ENCODE assay signal across 1 cellular context in genomic region chr7:122143751-122144711, GRCh38.
TF ChIP-seq lines count a peak whose summit lies in the region.

TSS of gene AASS (minus strand) at chr7:122144249. CDS start at chr7:122133726, 10,523 bp downstream.

TF ChIP-seq in HepG2, 621 proteins besides CTCF, POLR2A, EP300 and RAD21 (continued from another document and continues in another):
- TF ChIP-seq, protein P1, sequence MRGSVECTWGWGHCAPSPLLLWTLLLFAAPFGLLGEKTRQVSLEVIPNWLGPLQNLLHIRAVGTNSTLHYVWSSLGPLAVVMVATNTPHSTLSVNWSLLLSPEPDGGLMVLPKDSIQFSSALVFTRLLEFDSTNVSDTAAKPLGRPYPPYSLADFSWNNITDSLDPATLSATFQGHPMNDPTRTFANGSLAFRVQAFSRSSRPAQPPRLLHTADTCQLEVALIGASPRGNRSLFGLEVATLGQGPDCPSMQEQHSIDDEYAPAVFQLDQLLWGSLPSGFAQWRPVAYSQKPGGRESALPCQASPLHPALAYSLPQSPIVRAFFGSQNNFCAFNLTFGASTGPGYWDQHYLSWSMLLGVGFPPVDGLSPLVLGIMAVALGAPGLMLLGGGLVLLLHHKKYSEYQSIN (CRISPR knock-in tag; IDR thresholded peaks at IDR 0.05; ENCODE audit: borderline replicate concordance) = no peak
- TF ChIP-seq BORCS8-MEF2B (CRISPR knock-in tag; IDR thresholded peaks at IDR 0.05) = no peak
- TF ChIP-seq FOXC1 (CRISPR knock-in tag; IDR thresholded peaks at IDR 0.05; ENCODE audit: borderline replicate concordance) = no peak
- 0 out of 2 replicates have a peak, but pooled peaks have one; percentile 10 for TF ChIP-seq ZMYM3 (CRISPR knock-in tag; IDR thresholded peaks at IDR 0.05)
- TF ChIP-seq SALL2 (CRISPR knock-in tag; IDR thresholded peaks at IDR 0.05) = no peak
- peak; percentile 91 for TF ChIP-seq RFX5 (IDR thresholded peaks at IDR 0.05; ENCODE audit: low read depth, low read length)
- no peak for TF ChIP-seq MLX (CRISPR knock-in tag; IDR thresholded peaks at IDR 0.05)
- TF ChIP-seq, protein P2, sequence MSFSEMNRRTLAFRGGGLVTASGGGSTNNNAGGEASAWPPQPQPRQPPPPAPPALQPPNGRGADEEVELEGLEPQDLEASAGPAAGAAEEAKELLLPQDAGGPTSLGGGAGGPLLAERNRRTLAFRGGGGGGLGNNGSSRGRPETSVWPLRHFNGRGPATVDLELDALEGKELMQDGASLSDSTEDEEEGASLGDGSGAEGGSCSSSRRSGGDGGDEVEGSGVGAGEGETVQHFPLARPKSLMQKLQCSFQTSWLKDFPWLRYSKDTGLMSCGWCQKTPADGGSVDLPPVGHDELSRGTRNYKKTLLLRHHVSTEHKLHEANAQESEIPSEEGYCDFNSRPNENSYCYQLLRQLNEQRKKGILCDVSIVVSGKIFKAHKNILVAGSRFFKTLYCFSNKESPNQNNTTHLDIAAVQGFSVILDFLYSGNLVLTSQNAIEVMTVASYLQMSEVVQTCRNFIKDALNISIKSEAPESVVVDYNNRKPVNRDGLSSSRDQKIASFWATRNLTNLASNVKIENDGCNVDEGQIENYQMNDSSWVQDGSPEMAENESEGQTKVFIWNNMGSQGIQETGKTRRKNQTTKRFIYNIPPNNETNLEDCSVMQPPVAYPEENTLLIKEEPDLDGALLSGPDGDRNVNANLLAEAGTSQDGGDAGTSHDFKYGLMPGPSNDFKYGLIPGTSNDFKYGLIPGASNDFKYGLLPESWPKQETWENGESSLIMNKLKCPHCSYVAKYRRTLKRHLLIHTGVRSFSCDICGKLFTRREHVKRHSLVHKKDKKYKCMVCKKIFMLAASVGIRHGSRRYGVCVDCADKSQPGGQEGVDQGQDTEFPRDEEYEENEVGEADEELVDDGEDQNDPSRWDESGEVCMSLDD (CRISPR knock-in tag; IDR thresholded peaks at IDR 0.05; ENCODE audit: borderline replicate concordance) = no peak
- no peak for TF ChIP-seq ZBTB46 (CRISPR knock-in tag; IDR thresholded peaks at IDR 0.05; ENCODE audit: borderline replicate concordance)
- TF ChIP-seq ZNF292 (CRISPR knock-in tag; IDR thresholded peaks at IDR 0.05; ENCODE audit: borderline replicate concordance, low read depth) = no peak; the same call in 1 of the 2 replicates
- no peak for TF ChIP-seq MTF1 (CRISPR knock-in tag; IDR thresholded peaks at IDR 0.05)
- no peak for TF ChIP-seq MED13 (CRISPR knock-in tag; IDR thresholded peaks at IDR 0.05)
- no peak for TF ChIP-seq ZNF746 (CRISPR knock-in tag; IDR thresholded peaks at IDR 0.05)
- peak; percentile 78 for TF ChIP-seq XRCC5 (optimal IDR thresholded peaks at IDR 0.05; ENCODE audit: low read length)
- no peak for TF ChIP-seq FOXJ3 (CRISPR knock-in tag; IDR thresholded peaks at IDR 0.05; ENCODE audit: borderline replicate concordance)
- TF ChIP-seq MAX (IDR thresholded peaks at IDR 0.05) = peak; percentile 37; the same call in 1 of the 2 replicates
- TF ChIP-seq PHB2 (IDR thresholded peaks at IDR 0.05; ENCODE audit: partially characterized antibody) = no peak
- peak; percentile 48; the same call in 1 of the 2 replicates for TF ChIP-seq ZNF205 (CRISPR knock-in tag; IDR thresholded peaks at IDR 0.05)
- TF ChIP-seq ZNF296 (CRISPR knock-in tag; conservative IDR thresholded peaks at IDR 0.05) = no peak
- TF ChIP-seq MAFG (CRISPR knock-in tag; IDR thresholded peaks at IDR 0.05) = no peak
- TF ChIP-seq, protein P3, sequence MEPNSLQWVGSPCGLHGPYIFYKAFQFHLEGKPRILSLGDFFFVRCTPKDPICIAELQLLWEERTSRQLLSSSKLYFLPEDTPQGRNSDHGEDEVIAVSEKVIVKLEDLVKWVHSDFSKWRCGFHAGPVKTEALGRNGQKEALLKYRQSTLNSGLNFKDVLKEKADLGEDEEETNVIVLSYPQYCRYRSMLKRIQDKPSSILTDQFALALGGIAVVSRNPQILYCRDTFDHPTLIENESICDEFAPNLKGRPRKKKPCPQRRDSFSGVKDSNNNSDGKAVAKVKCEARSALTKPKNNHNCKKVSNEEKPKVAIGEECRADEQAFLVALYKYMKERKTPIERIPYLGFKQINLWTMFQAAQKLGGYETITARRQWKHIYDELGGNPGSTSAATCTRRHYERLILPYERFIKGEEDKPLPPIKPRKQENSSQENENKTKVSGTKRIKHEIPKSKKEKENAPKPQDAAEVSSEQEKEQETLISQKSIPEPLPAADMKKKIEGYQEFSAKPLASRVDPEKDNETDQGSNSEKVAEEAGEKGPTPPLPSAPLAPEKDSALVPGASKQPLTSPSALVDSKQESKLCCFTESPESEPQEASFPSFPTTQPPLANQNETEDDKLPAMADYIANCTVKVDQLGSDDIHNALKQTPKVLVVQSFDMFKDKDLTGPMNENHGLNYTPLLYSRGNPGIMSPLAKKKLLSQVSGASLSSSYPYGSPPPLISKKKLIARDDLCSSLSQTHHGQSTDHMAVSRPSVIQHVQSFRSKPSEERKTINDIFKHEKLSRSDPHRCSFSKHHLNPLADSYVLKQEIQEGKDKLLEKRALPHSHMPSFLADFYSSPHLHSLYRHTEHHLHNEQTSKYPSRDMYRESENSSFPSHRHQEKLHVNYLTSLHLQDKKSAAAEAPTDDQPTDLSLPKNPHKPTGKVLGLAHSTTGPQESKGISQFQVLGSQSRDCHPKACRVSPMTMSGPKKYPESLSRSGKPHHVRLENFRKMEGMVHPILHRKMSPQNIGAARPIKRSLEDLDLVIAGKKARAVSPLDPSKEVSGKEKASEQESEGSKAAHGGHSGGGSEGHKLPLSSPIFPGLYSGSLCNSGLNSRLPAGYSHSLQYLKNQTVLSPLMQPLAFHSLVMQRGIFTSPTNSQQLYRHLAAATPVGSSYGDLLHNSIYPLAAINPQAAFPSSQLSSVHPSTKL (CRISPR knock-in tag; IDR thresholded peaks at IDR 0.05) = peak; percentile 81
- TF ChIP-seq KDM6A (CRISPR knock-in tag; IDR thresholded peaks at IDR 0.05; ENCODE audit: low read depth) = 0 out of 2 replicates have a peak, but pooled peaks have one; percentile 33
- TF ChIP-seq RBFOX2 (IDR thresholded peaks at IDR 0.05; ENCODE audit: low read depth, low read length) = peak; percentile 71
- no peak for TF ChIP-seq MBD4 (IDR thresholded peaks at IDR 0.05; ENCODE audit: borderline replicate concordance, low read length)
- TF ChIP-seq ZNF550 (CRISPR knock-in tag; IDR thresholded peaks at IDR 0.05; ENCODE audit: borderline replicate concordance) = no peak
- TF ChIP-seq PAWR (CRISPR knock-in tag; IDR thresholded peaks at IDR 0.05; ENCODE audit: borderline replicate concordance) = no peak
- no peak for TF ChIP-seq FIP1L1 (IDR thresholded peaks at IDR 0.05; ENCODE audit: borderline replicate concordance, insufficient read depth, low read depth, low read length)
- peak; percentile 82 for TF ChIP-seq ZFY (CRISPR knock-in tag; IDR thresholded peaks at IDR 0.05)
- TF ChIP-seq, protein P4, sequence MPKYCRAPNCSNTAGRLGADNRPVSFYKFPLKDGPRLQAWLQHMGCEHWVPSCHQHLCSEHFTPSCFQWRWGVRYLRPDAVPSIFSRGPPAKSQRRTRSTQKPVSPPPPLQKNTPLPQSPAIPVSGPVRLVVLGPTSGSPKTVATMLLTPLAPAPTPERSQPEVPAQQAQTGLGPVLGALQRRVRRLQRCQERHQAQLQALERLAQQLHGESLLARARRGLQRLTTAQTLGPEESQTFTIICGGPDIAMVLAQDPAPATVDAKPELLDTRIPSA (CRISPR knock-in tag; IDR thresholded peaks at IDR 0.05; ENCODE audit: borderline replicate concordance) = no peak
- TF ChIP-seq HNRNPLL (IDR thresholded peaks at IDR 0.05; ENCODE audit: low read depth, low read length, poor library complexity, severe bottlenecking) = peak; percentile 47
- TF ChIP-seq, protein P5, sequence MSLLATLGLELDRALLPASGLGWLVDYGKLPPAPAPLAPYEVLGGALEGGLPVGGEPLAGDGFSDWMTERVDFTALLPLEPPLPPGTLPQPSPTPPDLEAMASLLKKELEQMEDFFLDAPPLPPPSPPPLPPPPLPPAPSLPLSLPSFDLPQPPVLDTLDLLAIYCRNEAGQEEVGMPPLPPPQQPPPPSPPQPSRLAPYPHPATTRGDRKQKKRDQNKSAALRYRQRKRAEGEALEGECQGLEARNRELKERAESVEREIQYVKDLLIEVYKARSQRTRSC (CRISPR knock-in tag; IDR thresholded peaks at IDR 0.05; ENCODE audit: low read depth) = no peak
- no peak for TF ChIP-seq ZNF598 (CRISPR knock-in tag; IDR thresholded peaks at IDR 0.05; ENCODE audit: borderline replicate concordance)
- no peak for TF ChIP-seq NR2F2 (IDR thresholded peaks at IDR 0.05; ENCODE audit: borderline replicate concordance, low read depth)
- TF ChIP-seq ZMAT5 (CRISPR knock-in tag; IDR thresholded peaks at IDR 0.05; ENCODE audit: borderline replicate concordance, low read depth) = no peak
- TF ChIP-seq GZF1 (CRISPR knock-in tag; IDR thresholded peaks at IDR 0.05) = peak; percentile 39; the same call in 1 of the 2 replicates
- TF ChIP-seq HMG20B (CRISPR knock-in tag; conservative IDR thresholded peaks at IDR 0.05) = no peak
- no peak for TF ChIP-seq ZNF180 (CRISPR knock-in tag; IDR thresholded peaks at IDR 0.05; ENCODE audit: borderline replicate concordance, low read depth)
- TF ChIP-seq ZMYM4 (CRISPR knock-in tag; IDR thresholded peaks at IDR 0.05) = peak; percentile 95
- TF ChIP-seq, protein P6, sequence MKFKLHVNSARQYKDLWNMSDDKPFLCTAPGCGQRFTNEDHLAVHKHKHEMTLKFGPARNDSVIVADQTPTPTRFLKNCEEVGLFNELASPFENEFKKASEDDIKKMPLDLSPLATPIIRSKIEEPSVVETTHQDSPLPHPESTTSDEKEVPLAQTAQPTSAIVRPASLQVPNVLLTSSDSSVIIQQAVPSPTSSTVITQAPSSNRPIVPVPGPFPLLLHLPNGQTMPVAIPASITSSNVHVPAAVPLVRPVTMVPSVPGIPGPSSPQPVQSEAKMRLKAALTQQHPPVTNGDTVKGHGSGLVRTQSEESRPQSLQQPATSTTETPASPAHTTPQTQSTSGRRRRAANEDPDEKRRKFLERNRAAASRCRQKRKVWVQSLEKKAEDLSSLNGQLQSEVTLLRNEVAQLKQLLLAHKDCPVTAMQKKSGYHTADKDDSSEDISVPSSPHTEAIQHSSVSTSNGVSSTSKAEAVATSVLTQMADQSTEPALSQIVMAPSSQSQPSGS (CRISPR knock-in tag; IDR thresholded peaks at IDR 0.05) = no peak; the same call in 1 of the 2 replicates
- TF ChIP-seq, protein P7, sequence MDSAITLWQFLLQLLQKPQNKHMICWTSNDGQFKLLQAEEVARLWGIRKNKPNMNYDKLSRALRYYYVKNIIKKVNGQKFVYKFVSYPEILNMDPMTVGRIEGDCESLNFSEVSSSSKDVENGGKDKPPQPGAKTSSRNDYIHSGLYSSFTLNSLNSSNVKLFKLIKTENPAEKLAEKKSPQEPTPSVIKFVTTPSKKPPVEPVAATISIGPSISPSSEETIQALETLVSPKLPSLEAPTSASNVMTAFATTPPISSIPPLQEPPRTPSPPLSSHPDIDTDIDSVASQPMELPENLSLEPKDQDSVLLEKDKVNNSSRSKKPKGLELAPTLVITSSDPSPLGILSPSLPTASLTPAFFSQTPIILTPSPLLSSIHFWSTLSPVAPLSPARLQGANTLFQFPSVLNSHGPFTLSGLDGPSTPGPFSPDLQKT (CRISPR knock-in tag; IDR thresholded peaks at IDR 0.05; ENCODE audit: borderline replicate concordance) = no peak
- no peak; the same call in 1 of the 2 replicates for TF ChIP-seq FOXA3 (CRISPR knock-in tag; IDR thresholded peaks at IDR 0.05)
- TF ChIP-seq FOXO1 (CRISPR knock-in tag; IDR thresholded peaks at IDR 0.05) = peak; percentile 20; the same call in 1 of the 2 replicates
- TF ChIP-seq, protein P8, sequence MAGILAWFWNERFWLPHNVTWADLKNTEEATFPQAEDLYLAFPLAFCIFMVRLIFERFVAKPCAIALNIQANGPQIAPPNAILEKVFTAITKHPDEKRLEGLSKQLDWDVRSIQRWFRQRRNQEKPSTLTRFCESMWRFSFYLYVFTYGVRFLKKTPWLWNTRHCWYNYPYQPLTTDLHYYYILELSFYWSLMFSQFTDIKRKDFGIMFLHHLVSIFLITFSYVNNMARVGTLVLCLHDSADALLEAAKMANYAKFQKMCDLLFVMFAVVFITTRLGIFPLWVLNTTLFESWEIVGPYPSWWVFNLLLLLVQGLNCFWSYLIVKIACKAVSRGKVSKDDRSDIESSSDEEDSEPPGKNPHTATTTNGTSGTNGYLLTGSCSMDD (CRISPR knock-in tag; IDR thresholded peaks at IDR 0.05) = no peak
- TF ChIP-seq, protein P9, sequence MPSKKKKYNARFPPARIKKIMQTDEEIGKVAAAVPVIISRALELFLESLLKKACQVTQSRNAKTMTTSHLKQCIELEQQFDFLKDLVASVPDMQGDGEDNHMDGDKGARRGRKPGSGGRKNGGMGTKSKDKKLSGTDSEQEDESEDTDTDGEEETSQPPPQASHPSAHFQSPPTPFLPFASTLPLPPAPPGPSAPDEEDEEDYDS (CRISPR knock-in tag; IDR thresholded peaks at IDR 0.05) = 0 out of 2 replicates have a peak, but pooled peaks have one; percentile 17
- TF ChIP-seq ETV6 (CRISPR knock-in tag; conservative IDR thresholded peaks at IDR 0.05) = no peak
- TF ChIP-seq EZH2 (conservative IDR thresholded peaks at IDR 0.05; ENCODE audit: low read depth, low read length) = no peak
- TF ChIP-seq ATRX (CRISPR knock-in tag; IDR thresholded peaks at IDR 0.05; ENCODE audit: borderline replicate concordance) = no peak
- TF ChIP-seq, protein P10, sequence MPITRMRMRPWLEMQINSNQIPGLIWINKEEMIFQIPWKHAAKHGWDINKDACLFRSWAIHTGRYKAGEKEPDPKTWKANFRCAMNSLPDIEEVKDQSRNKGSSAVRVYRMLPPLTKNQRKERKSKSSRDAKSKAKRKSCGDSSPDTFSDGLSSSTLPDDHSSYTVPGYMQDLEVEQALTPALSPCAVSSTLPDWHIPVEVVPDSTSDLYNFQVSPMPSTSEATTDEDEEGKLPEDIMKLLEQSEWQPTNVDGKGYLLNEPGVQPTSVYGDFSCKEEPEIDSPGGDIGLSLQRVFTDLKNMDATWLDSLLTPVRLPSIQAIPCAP (CRISPR knock-in tag; IDR thresholded peaks at IDR 0.05; ENCODE audit: low read depth) = no peak
- 0 out of 2 replicates have a peak, but pooled peaks have one; percentile 31 for TF ChIP-seq ZNF124 (CRISPR knock-in tag; IDR thresholded peaks at IDR 0.05)
